In genomic region chr2:42903821-42904575, GRCh38 we compare ENCODE assay signal across 15 cellular contexts.
DNase-seq lines count a peak whose midpoint lies in the region; ATAC-seq, FAIRE-seq and TF ChIP-seq lines count a peak whose summit lies in the region.
"Had no signal": no experiment of that assay in that cellular context is flagged by ENCODE, and none has a peak within 500 bp of the region (broad histone marks: within the 10 kb centered on the region; RNA-seq: fewer than 3 reads in every experiment).

No MANE protein-coding gene starts in this region.

- no peaks in the 10 kb centered on the region for H3K36me3 Mint-ChIP-seq in GM23338 (ENCODE audit: low read depth)
- H3K36me3 Mint-ChIP-seq: activated naive CD4-positive, alpha-beta T cell treated with anti-CD3 and anti-CD28 coated beads, Interleukin-2, amount 10 ng/mL, durations not matched to agents 7 days and 5 days had no signal

- no peak for FAIRE-seq in urothelium cell line (lab: Jason Lieb, UNC)
- FAIRE-seq: frontal cortex had no signal

- peaks cover 21% of the 10 kb centered on the region for H3K4me1 Mint-ChIP-seq in GM23338
- H3K4me1 Mint-ChIP-seq: activated naive CD4-positive, alpha-beta T cell treated with anti-CD3 and anti-CD28 coated beads, Interleukin-2, amount 10 ng/mL, durations not matched to agents 7 days and 5 days had no signal

- H3K27ac ChIP-seq in GM23338 (ENCODE audit: low read depth), result no peak overlapping the region
- H3K27ac ChIP-seq: KMS-11 had no signal

- no peak overlapping the region for H3K4me3 Mint-ChIP-seq in GM23338
- H3K4me3 Mint-ChIP-seq: activated CD4-positive, alpha-beta memory T cell treated with anti-CD3 and anti-CD28 coated beads, Interleukin-2, amount 10 ng/mL, durations not matched to agents 7 days and 5 days; activated naive CD4-positive, alpha-beta T cell treated with anti-CD3 and anti-CD28 coated beads, Interleukin-2, amount 10 ng/mL, durations not matched to agents 7 days and 5 days had no signal

- H4K20me1 ChIP-seq in GM23338 (replicated peaks; ENCODE audit: insufficient read depth), result no peaks in the 10 kb centered on the region

- H3K36me3 ChIP-seq in GM23338 (ENCODE audit: insufficient read depth), result no peaks in the 10 kb centered on the region

- H3F3A ChIP-seq in GM23338 (replicated peaks; ENCODE audit: low read depth), result no peaks in the 10 kb centered on the region

- TF ChIP-seq CTCF in epithelial cell of esophagus (IDR thresholded peaks at IDR 0.05; ENCODE audit: insufficient read depth, low read depth, low read length, missing control alignments), result no peak
- no peak for TF ChIP-seq CTCF in GM23338 (conservative IDR thresholded peaks at IDR 0.05; ENCODE audit: low read depth in 2 of 2)

- H2AFZ ChIP-seq in GM23338, result no peak overlapping the region

- H3K27me3 ChIP-seq in GM23338 (ENCODE audit: insufficient read depth), result no peaks in the 10 kb centered on the region

- 0 out of 2 replicates have a peak, but pooled peaks cover 6% of the 10 kb centered on the region for H3K9me2 ChIP-seq in GM23338 (ENCODE audit: insufficient read depth)

- H3K27ac Mint-ChIP-seq in GM23338, result no peak overlapping the region
- H3K27ac Mint-ChIP-seq: activated CD4-positive, alpha-beta memory T cell treated with anti-CD3 and anti-CD28 coated beads, Interleukin-2, amount 10 ng/mL, durations not matched to agents 7 days and 5 days; activated naive CD4-positive, alpha-beta T cell treated with anti-CD3 and anti-CD28 coated beads, Interleukin-2, amount 10 ng/mL, durations not matched to agents 7 days and 5 days had no signal

- H3K4me1 ChIP-seq in GM23338 (ENCODE audit: insufficient read depth), result peaks cover 14% of the 10 kb centered on the region

- DNase-seq in NCI-H1105 (lab: John Stamatoyannopoulos, UW) (peak; percentile 25), NCI-H345 treated with DMSO at 0.1 percent for 48 hours (lab: John Stamatoyannopoulos, UW; ENCODE audit: unreplicated experiment) (peak; percentile 86), epithelial cell of esophagus (ENCODE audit: low read depth) (peak; percentile 58), retina (peak; percentile 83), GM23338 (ENCODE audit: low spot score) (no peak), urothelium cell line (ENCODE audit: low spot score) (no peak), C1 segment of cervical spinal cord (lab: John Stamatoyannopoulos, UW) (no peak)
- DNase-seq: activated CD4-positive, alpha-beta memory T cell treated with anti-CD3 and anti-CD28 coated beads, Interleukin-2, amount 10 ng/mL, durations not matched to agents 7 days and 5 days; activated naive CD4-positive, alpha-beta T cell treated with anti-CD3 and anti-CD28 coated beads, Interleukin-2, amount 10 ng/mL, durations not matched to agents 7 days and 5 days; nucleus accumbens; T-helper 9 cell had no signal

- H3K4me2 ChIP-seq in GM23338, result no peak overlapping the region
- H3K4me2 ChIP-seq: KMS-11 had no signal

- no peaks in the 10 kb centered on the region for H3K79me2 ChIP-seq in GM23338 (replicated peaks; ENCODE audit: insufficient read depth)

- no peak for ATAC-seq in HG03097 (IDR thresholded peaks at IDR 0.05; ENCODE audit: low FRiP score, unreplicated experiment)
- ATAC-seq in GM23338, result no peak
- ATAC-seq: HCT116 had no signal

- H3K27me3 Mint-ChIP-seq in GM23338 (ENCODE audit: insufficient read depth, low read depth, poor library complexity), result peaks cover 4% of the 10 kb centered on the region

- H3K4me3 ChIP-seq in epithelial cell of esophagus (ENCODE audit: low read length) (no peak overlapping the region), GM23338 (no peak overlapping the region)

- no peaks in the 10 kb centered on the region for H3K9me3 Mint-ChIP-seq in GM23338
- H3K9me3 Mint-ChIP-seq: activated CD4-positive, alpha-beta memory T cell treated with anti-CD3 and anti-CD28 coated beads, Interleukin-2, amount 10 ng/mL, durations not matched to agents 7 days and 5 days; activated naive CD4-positive, alpha-beta T cell treated with anti-CD3 and anti-CD28 coated beads, Interleukin-2, amount 10 ng/mL, durations not matched to agents 7 days and 5 days had no signal

TF ChIP-seq in GM23338, 12 proteins besides CTCF, POLR2A, EP300 and RAD21 (continues in another document):
- TF ChIP-seq EZH2phosphoT487 (IDR thresholded peaks at IDR 0.05; ENCODE audit: unreplicated experiment) (no peak), CREB1 (CRISPR knock-in tag; IDR thresholded peaks at IDR 0.05; ENCODE audit: low read depth) (no peak), STAT1 (IDR thresholded peaks at IDR 0.05; ENCODE audit: unreplicated experiment) (no peak), POLR2AphosphoS5 (IDR thresholded peaks at IDR 0.05; ENCODE audit: low read depth) (no peak), NANOG (IDR thresholded peaks at IDR 0.05; ENCODE audit: borderline replicate concordance) (no peak), ZNF331 (CRISPR knock-in tag; IDR thresholded peaks at IDR 0.05; ENCODE audit: low read depth) (no peak), EZH2 (IDR thresholded peaks at IDR 0.05; ENCODE audit: low read depth, unreplicated experiment) (no peak), ZNF114 (CRISPR knock-in tag; IDR thresholded peaks at IDR 0.05) (no peak)
- TF ChIP-seq, protein P1, sequence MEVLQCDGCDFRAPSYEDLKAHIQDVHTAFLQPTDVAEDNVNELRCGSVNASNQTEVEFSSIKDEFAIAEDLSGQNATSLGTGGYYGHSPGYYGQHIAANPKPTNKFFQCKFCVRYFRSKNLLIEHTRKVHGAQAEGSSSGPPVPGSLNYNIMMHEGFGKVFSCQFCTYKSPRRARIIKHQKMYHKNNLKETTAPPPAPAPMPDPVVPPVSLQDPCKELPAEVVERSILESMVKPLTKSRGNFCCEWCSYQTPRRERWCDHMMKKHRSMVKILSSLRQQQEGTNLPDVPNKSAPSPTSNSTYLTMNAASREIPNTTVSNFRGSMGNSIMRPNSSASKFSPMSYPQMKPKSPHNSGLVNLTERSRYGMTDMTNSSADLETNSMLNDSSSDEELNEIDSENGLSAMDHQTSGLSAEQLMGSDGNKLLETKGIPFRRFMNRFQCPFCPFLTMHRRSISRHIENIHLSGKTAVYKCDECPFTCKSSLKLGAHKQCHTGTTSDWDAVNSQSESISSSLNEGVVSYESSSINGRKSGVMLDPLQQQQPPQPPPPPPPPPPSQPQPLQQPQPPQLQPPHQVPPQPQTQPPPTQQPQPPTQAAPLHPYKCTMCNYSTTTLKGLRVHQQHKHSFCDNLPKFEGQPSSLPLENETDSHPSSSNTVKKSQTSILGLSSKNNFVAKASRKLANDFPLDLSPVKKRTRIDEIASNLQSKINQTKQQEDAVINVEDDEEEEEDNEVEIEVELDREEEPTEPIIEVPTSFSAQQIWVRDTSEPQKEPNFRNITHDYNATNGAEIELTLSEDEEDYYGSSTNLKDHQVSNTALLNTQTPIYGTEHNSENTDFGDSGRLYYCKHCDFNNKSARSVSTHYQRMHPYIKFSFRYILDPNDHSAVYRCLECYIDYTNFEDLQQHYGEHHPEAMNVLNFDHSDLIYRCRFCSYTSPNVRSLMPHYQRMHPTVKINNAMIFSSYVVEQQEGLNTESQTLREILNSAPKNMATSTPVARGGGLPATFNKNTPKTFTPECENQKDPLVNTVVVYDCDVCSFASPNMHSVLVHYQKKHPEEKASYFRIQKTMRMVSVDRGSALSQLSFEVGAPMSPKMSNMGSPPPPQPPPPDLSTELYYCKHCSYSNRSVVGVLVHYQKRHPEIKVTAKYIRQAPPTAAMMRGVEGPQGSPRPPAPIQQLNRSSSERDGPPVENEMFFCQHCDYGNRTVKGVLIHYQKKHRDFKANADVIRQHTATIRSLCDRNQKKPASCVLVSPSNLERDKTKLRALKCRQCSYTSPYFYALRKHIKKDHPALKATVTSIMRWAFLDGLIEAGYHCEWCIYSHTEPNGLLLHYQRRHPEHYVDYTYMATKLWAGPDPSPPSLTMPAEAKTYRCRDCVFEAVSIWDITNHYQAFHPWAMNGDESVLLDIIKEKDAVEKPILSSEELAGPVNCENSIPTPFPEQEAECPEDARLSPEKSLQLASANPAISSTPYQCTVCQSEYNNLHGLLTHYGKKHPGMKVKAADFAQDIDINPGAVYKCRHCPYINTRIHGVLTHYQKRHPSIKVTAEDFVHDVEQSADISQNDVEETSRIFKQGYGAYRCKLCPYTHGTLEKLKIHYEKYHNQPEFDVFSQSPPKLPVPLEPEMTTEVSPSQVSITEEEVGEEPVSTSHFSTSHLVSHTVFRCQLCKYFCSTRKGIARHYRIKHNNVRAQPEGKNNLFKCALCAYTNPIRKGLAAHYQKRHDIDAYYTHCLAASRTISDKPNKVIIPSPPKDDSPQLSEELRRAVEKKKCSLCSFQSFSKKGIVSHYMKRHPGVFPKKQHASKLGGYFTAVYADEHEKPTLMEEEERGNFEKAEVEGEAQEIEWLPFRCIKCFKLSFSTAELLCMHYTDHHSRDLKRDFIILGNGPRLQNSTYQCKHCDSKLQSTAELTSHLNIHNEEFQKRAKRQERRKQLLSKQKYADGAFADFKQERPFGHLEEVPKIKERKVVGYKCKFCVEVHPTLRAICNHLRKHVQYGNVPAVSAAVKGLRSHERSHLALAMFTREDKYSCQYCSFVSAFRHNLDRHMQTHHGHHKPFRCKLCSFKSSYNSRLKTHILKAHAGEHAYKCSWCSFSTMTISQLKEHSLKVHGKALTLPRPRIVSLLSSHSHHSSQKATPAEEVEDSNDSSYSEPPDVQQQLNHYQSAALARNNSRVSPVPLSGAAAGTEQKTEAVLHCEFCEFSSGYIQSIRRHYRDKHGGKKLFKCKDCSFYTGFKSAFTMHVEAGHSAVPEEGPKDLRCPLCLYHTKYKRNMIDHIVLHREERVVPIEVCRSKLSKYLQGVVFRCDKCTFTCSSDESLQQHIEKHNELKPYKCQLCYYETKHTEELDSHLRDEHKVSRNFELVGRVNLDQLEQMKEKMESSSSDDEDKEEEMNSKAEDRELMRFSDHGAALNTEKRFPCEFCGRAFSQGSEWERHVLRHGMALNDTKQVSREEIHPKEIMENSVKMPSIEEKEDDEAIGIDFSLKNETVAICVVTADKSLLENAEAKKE (CRISPR knock-in tag; IDR thresholded peaks at IDR 0.05), result no peak
- TF ChIP-seq, protein P2, sequence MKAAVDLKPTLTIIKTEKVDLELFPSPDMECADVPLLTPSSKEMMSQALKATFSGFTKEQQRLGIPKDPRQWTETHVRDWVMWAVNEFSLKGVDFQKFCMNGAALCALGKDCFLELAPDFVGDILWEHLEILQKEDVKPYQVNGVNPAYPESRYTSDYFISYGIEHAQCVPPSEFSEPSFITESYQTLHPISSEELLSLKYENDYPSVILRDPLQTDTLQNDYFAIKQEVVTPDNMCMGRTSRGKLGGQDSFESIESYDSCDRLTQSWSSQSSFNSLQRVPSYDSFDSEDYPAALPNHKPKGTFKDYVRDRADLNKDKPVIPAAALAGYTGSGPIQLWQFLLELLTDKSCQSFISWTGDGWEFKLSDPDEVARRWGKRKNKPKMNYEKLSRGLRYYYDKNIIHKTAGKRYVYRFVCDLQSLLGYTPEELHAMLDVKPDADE (IDR thresholded peaks at IDR 0.05), result no peak

Comparison
In these comparisons a context has a peak if more than half of its experiments do, and no peak if none do; other contexts are left out.
1. DNase-seq: peak in NCI-H1105 (single experiment), NCI-H345 treated with DMSO at 0.1 percent for 48 hours (single experiment), epithelial cell of esophagus (single experiment) and retina (single experiment); none in GM23338 (single experiment), urothelium cell line (single experiment) and C1 segment of cervical spinal cord (0 of 14).